ENCODE assay signal across 9 cellular contexts in genomic region chr11:35390737-35391682, GRCh38. TPM values are rescaled to one million over a fixed set of nuclear protein-coding genes. Genes with fewer than 3 reads are reported as not detected.
DNase-seq lines count a peak whose midpoint lies in the region; ATAC-seq and TF ChIP-seq lines count a peak whose summit lies in the region.
"Had no signal": no experiment of that assay in that cellular context is flagged by ENCODE, and none has a peak within 500 bp of the region (broad histone marks: within the 10 kb centered on the region; RNA-seq: fewer than 3 reads in every experiment).

No MANE protein-coding gene starts in this region.

- peak; percentile 79 for ATAC-seq in GM18499 (IDR thresholded peaks at IDR 0.05; ENCODE audit: insufficient read depth, unreplicated experiment)

- H3K27ac ChIP-seq in H9 (ENCODE audit: insufficient read length, low read depth, low read length) (no peak overlapping the region), SJCRH30 (no peak overlapping the region)
- H3K27ac ChIP-seq: parathyroid adenoma had no signal

- WGBS in H9 (ENCODE audit: extremely low coverage, insufficient read length, low lambda C conversion rate), result no CpG with 5 or more reads among the region's 13 CpGs

- H3K14ac ChIP-seq in H9 (ENCODE audit: insufficient read depth, low read length), result no peak overlapping the region

- H3K4me3 Mint-ChIP-seq in H9, result no peak overlapping the region

- DNase-seq in H9 (no peak), MG63 (peak; percentile 60), non-pigmented ciliary epithelial cell (ENCODE audit: low read depth) (peak; percentile 40), hypothalamus (lab: John Stamatoyannopoulos, UW) (no peak), SJCRH30 (no peak), NCI-H187 (lab: John Stamatoyannopoulos, UW) (no peak)
- peak; percentile 9 for DNase-seq in activated T-helper 9 cell treated with anti-CD3 and anti-CD28 coated beads, Interleukin-2, amount 50 U/mL, for 16 hours (ENCODE audit: low read depth)

- no peak overlapping the region for H2BK15ac ChIP-seq in H9 (ENCODE audit: low read depth, low read length)

- H3K36me3 ChIP-seq in MG63 (no peaks in the 10 kb centered on the region), SJCRH30 (no peaks in the 10 kb centered on the region)

- H3K23me2 ChIP-seq in H9 (ENCODE audit: insufficient read length, low read depth, low read length, poor library complexity, severe bottlenecking), result no peaks in the 10 kb centered on the region

- H3T11ph ChIP-seq in H9 (ENCODE audit: low read length), result no peak overlapping the region

- no peak for TF ChIP-seq CTCF in H9 (conservative IDR thresholded peaks at IDR 0.05)

- H3K27me3 Mint-ChIP-seq in H9 (ENCODE audit: low read depth), result peaks cover 16% of the 10 kb centered on the region

- no peak overlapping the region for H4K8ac ChIP-seq in H9 (replicated peaks; ENCODE audit: insufficient read length, low read depth, low read length)

- H3K9me3 ChIP-seq in H9 (ENCODE audit: control insufficient read depth, low read depth, low read length) (no peaks in the 10 kb centered on the region), MG63 (no peaks in the 10 kb centered on the region), SJCRH30 (replicated peaks) (no peaks in the 10 kb centered on the region)

- no peak overlapping the region for H3K4me3 ChIP-seq in MG63
- no peak overlapping the region for H3K4me3 ChIP-seq in SJCRH30

- no peak overlapping the region for H3K56ac ChIP-seq in H9 (ENCODE audit: insufficient read length, low read depth, low read length)

- H4K20me1 ChIP-seq in H9 (ENCODE audit: control insufficient read depth, insufficient read depth, insufficient read length), result no peaks in the 10 kb centered on the region

- peaks cover 0 to 5% of the 10 kb centered on the region in 2 experiments; a peak in 2 of 4 replicates for H3K4me1 Mint-ChIP-seq in H9

- H3K4me1 ChIP-seq in H9 (ENCODE audit: insufficient read depth, low read length) (no peaks in the 10 kb centered on the region), SJCRH30 (no peaks in the 10 kb centered on the region)
- H3K4me1 ChIP-seq: parathyroid adenoma had no signal

- H3K79me2 ChIP-seq in H9 (ENCODE audit: insufficient read depth, low read length), result no peaks in the 10 kb centered on the region
- H3K79me2 ChIP-seq: parathyroid adenoma had no signal

- H2BK20ac ChIP-seq in H9 (ENCODE audit: low read depth, low read length, poor library complexity, severe bottlenecking), result no peak overlapping the region

- H3K23ac ChIP-seq in H9 (ENCODE audit: insufficient read length, low read depth, low read length), result no peak overlapping the region

- H2BK5ac ChIP-seq in H9 (ENCODE audit: insufficient read length, low read length), result no peak overlapping the region

- H3K27ac Mint-ChIP-seq in H9, result no peak overlapping the region

- H3K4ac ChIP-seq in H9 (ENCODE audit: low read depth, low read length), result no peak overlapping the region

- H3K4me2 ChIP-seq in H9 (ENCODE audit: insufficient read depth, insufficient read length, low read length), result no peak overlapping the region

- H3K79me1 ChIP-seq in H9 (ENCODE audit: insufficient read depth, low read depth, low read length, poor library complexity, severe bottlenecking), result no peaks in the 10 kb centered on the region

- H3K36me3 Mint-ChIP-seq in H9 (ENCODE audit: insufficient read depth in 1 of 3, low read depth in 3 of 3), result no peaks in the 10 kb centered on the region

- H3K27me3 ChIP-seq in H9 (ENCODE audit: insufficient read depth, low read length) (no peaks in the 10 kb centered on the region), MG63 (no peaks in the 10 kb centered on the region), SJCRH30 (no peaks in the 10 kb centered on the region)

- no peak overlapping the region for H2AK5ac ChIP-seq in H9 (ENCODE audit: insufficient read length, low read length)

- H3K18ac ChIP-seq in H9 (ENCODE audit: insufficient read length, low read depth, low read length), result no peak overlapping the region

- no peak overlapping the region for H3K9ac ChIP-seq in H9 (ENCODE audit: extremely low read depth, insufficient read length, low read length)
- H3K9ac ChIP-seq: parathyroid adenoma had no signal

- H4K5ac ChIP-seq in H9 (ENCODE audit: insufficient read length, low read depth, low read length), result no peak overlapping the region

- H2BK12ac ChIP-seq in H9 (ENCODE audit: insufficient read length, low read depth, low read length), result no peak overlapping the region

- no peaks in the 10 kb centered on the region for H3K9me3 Mint-ChIP-seq in H9

- peak overlapping the region; percentile 69 for H4K91ac ChIP-seq in H9 (ENCODE audit: insufficient read length, low read depth, low read length)

- H2AFZ ChIP-seq in H9 (ENCODE audit: low read length), result no peak overlapping the region

- H2BK120ac ChIP-seq in H9 (ENCODE audit: low read depth, low read length, poor library complexity, severe bottlenecking), result no peak overlapping the region

RNA-seq across cellular contexts. Expression of gene SLC1A2, which starts 28.3 kb away (rescaled TPM):
- 0.09 and 0.50 TPM in 2 replicates for total RNA-seq in H9 (2021)
- 0.57 TPM in 1 of 2 replicates, not detected in the other for total RNA-seq in MG63 (2014; rRNA removed; shearing (Covaris generic); ENCODE audit: low replicate concordance)
- not detected in 2 replicates for total RNA-seq in SJCRH30 (2014; rRNA removed; shearing (Covaris generic))

Comparison
In these comparisons a context has a peak if more than half of its experiments do, and no peak if none do; other contexts are left out.
1. DNase-seq: peak in MG63 (single experiment), activated T-helper 9 cell treated with anti-CD3 and anti-CD28 coated beads, Interleukin-2, amount 50 U/mL, for 16 hours (single experiment) and non-pigmented ciliary epithelial cell (single experiment); none in H9 (single experiment), hypothalamus (0 of 51), SJCRH30 (0 of 2) and NCI-H187 (0 of 2).